ENCODE assay signal across 8 cellular contexts in genomic region chr12:110582286-110583136, GRCh38. TPM values are rescaled to one million over a fixed set of nuclear protein-coding genes. Genes with fewer than 3 reads are reported as not detected.
DNase-seq lines count a peak whose midpoint lies in the region; ATAC-seq and TF ChIP-seq lines count a peak whose summit lies in the region.

No MANE protein-coding gene starts in this region.

- TF ChIP-seq POLR2A in erythroblast (IDR thresholded peaks at IDR 0.05; ENCODE audit: low read length) = no peak

- ATAC-seq in HG02610 (IDR thresholded peaks at IDR 0.05; ENCODE audit: unreplicated experiment) = peak; percentile 33

- peak; percentile 73 for DNase-seq in NCI-H2227 (lab: John Stamatoyannopoulos, UW; ENCODE audit: unreplicated experiment)
- DNase-seq in NCI-H2227 treated with DMSO at 0.1 percent for 48 hours (lab: John Stamatoyannopoulos, UW) = no peak
- DNase-seq in NCI-H526 treated with DMSO at 0.1 percent for 48 hours (lab: John Stamatoyannopoulos, UW) = peak; percentile 28
- DNase-seq in activated T-cell treated with anti-CD3 and anti-CD28 coated beads for 24 hours (ENCODE audit: low read depth) = peak; percentile 78
- peak; percentile 78 to 85 for DNase-seq in erythroblast (lab: John Stamatoyannopoulos, UW)
- DNase-seq in myocyte (ENCODE audit: low read depth) = peak; percentile 72
- DNase-seq in stimulated activated CD8-positive, alpha-beta memory T cell treated with anti-CD3 and anti-CD28 coated beads, Interleukin-7, amount 100 ng/mL, for 1 hour (ENCODE audit: low read depth in 2 of 2) = peak; percentile 60 to 63

RNA-seq across cellular contexts. Expression of gene PPTC7, which starts 0.6 kb away (rescaled TPM):
- total RNA-seq in myocyte = 10.3 and 15.9 TPM in 2 replicates
- 7.3 TPM for polyA plus RNA-seq in myocyte (2012)

RNA-seq across cellular contexts. Expression of gene TCTN1, which starts 31.4 kb away (rescaled TPM):
- total RNA-seq in myocyte = 34.6 and 48.4 TPM in 2 replicates
- polyA plus RNA-seq in myocyte (2012) = 43.5 TPM
